8 cellular contexts compared by ENCODE assay signal in the genomic region with DNA sequence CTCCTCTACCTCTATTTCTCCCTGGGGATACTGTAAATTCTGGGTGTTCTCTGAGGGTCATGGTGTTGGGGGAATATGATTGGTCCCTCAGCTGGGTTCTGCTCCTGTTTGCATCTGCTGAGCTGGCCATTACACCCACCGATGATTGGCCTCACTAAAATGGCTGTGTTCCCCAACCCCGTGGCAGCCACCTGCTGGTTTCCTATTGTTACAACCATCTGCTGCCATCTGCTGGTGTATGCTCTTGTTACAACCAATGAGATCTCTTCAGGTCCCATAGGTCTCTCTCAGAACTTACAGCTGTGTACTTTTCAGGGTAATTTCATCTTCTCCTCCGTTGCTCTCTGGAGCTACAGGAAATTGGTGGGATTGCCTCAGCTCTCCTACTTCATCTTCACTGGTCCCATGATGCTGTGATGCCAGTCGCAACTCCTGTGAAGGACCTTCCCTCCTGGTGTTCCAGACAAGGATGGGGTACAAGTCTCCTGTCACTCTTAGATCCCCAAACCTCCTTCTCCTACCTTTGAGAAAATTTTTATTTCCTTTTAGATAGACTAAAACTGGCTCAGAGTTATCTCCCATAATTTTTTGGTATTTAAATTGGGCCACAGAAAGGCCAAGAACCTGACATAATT.
DNase-seq lines count a peak whose midpoint lies in the region; ATAC-seq, FAIRE-seq and TF ChIP-seq lines count a peak whose summit lies in the region.

No MANE protein-coding gene starts in this region.

- BruUV-seq in mammary epithelial cell (replicated peaks; lab: Mats Ljungman, UMichigan), result no TSS peak

- H3K79me2 ChIP-seq in mammary epithelial cell (ENCODE audit: insufficient read depth, low read length) (no peaks in the 10 kb centered on the region), keratinocyte (ENCODE audit: control insufficient read depth, insufficient read depth, low read length) (no peaks in the 10 kb centered on the region)

- in situ Hi-C loops in mammary epithelial cell (cut with MboI; ENCODE audit: low sequenced_read_pairs in 2 of 2), result loop anchor here in 1 of 2 donors (25.0 kb wide), 3 partner anchors 260 to 885 kb away; no protein-coding TSS in a partner anchor

- CTCF ChIA-PET in WTC11 (lab: Charles Lee) (interaction anchor here (0.5 to 2.8 kb wide), 20 partner anchors 10 to 481 kb away, joined by 3 to 34 read pairs (median 4); a partner anchor contains a TSS), mammary epithelial cell (lab: Charles Lee; ENCODE audit: low non-redundant PET) (interaction anchor here (0.6 to 1.2 kb wide), 4 partner anchors 17 to 1291 kb away, joined by 3 to 4 read pairs (median 4); no protein-coding TSS in a partner anchor)

- peak; percentile 81 to 85 for DNase-seq in AML-193 (lab: John Stamatoyannopoulos, UW)
- peak; percentile 43 for DNase-seq in NCI-H2227 treated with DMSO at 0.1 percent for 48 hours (lab: John Stamatoyannopoulos, UW)
- DNase-seq in WTC11 (ENCODE audit: low spot score), result peak; percentile 84
- DNase-seq in mammary epithelial cell, result peak; percentile 66
- peak; percentile 50 for DNase-seq in keratinocyte (ENCODE audit: low read depth, low spot score)
- peak; percentile 51 to 66 for DNase-seq in stimulated activated CD4-positive, alpha-beta T cell treated with anti-CD3 and anti-CD28 coated beads, Interleukin-1b, Interleukin-23, amount 100 ng/mL, for 4 hours (ENCODE audit: low read depth in 2 of 2)

- H3K36me3 ChIP-seq in mammary epithelial cell (ENCODE audit: insufficient read depth, low read length), result no peaks in the 10 kb centered on the region
- no peaks in the 10 kb centered on the region for H3K36me3 ChIP-seq in keratinocyte (ENCODE audit: control insufficient read depth in 2 of 2, extremely low read depth in 1 of 2, insufficient read depth in 2 of 2, low read length in 2 of 2)

- intact Hi-C loops in mammary epithelial cell (cut with micrococcal nuclease), result loop anchor here (1.0 to 5.0 kb wide), 7 partner anchors 17 to 871 kb away; no protein-coding TSS in a partner anchor

- POLR2A ChIA-PET in WTC11 (lab: Charles Lee), result no interaction called here

- FAIRE-seq in keratinocyte (lab: Jason Lieb, UNC), result peak; percentile 94

- no peak overlapping the region for H3K4me3 ChIP-seq in mammary epithelial cell (replicated peaks in 1 of 3; ENCODE audit: insufficient read depth in 1 of 3, low read depth in 2 of 3, low read length in 3 of 3)
- H3K4me3 ChIP-seq in keratinocyte (ENCODE audit: control insufficient read depth in 2 of 3, extremely low read depth in 1 of 3, insufficient read depth in 2 of 3, low read depth in 1 of 3, low read length in 3 of 3), result no peak overlapping the region

- no peaks in the 10 kb centered on the region for H3K9me3 ChIP-seq in mammary epithelial cell (replicated peaks; ENCODE audit: insufficient read depth, low read length)
- no peaks in the 10 kb centered on the region for H3K9me3 ChIP-seq in keratinocyte (ENCODE audit: control insufficient read depth, low read depth, low read length)

- peak; percentile 100 for ATAC-seq in GM19043 (IDR thresholded peaks at IDR 0.05; ENCODE audit: low read depth, unreplicated experiment)
- ATAC-seq in HG03175 (IDR thresholded peaks at IDR 0.05; ENCODE audit: unreplicated experiment), result peak; percentile 100
- peak; percentile 97 for ATAC-seq in WTC11

- H3K27ac Mint-ChIP-seq in WTC11, result no peak overlapping the region

- H3K9ac ChIP-seq in mammary epithelial cell (ENCODE audit: insufficient read depth, low read length), result no peak overlapping the region
- no peak overlapping the region for H3K9ac ChIP-seq in keratinocyte (ENCODE audit: control insufficient read depth, extremely low read depth, insufficient read depth, low read length)

- H3K27ac ChIP-seq in mammary epithelial cell (ENCODE audit: insufficient read depth, low read depth, low read length) (no peak overlapping the region), keratinocyte (ENCODE audit: control insufficient read depth, insufficient read depth, low read length) (no peak overlapping the region)

- H3K4me2 ChIP-seq in mammary epithelial cell (ENCODE audit: insufficient read depth, low read depth, low read length) (no peak overlapping the region), keratinocyte (ENCODE audit: control insufficient read depth, extremely low read depth, insufficient read depth, low read depth, low read length) (peak overlapping the region; percentile 23)

- H3K4me1 Mint-ChIP-seq in WTC11, result peaks cover 11% of the 10 kb centered on the region

- H3K27me3 ChIP-seq in mammary epithelial cell (ENCODE audit: insufficient read depth, low read length) (no peaks in the 10 kb centered on the region), keratinocyte (ENCODE audit: control insufficient read depth, extremely low read depth, insufficient read depth, low read length) (no peaks in the 10 kb centered on the region)

- H2AFZ ChIP-seq in mammary epithelial cell (ENCODE audit: low read depth, low read length), result peak overlapping the region; percentile 80
- peak overlapping the region; percentile 35 for H2AFZ ChIP-seq in keratinocyte (ENCODE audit: control insufficient read depth, low read length)

- WGBS in mammary epithelial cell (ENCODE audit: low coverage, missing lambda C conversion rate), result 25% methylated on average over 4 of the region's 4 CpGs

- H4K20me1 ChIP-seq in mammary epithelial cell (ENCODE audit: insufficient read depth, low read length) (no peaks in the 10 kb centered on the region), keratinocyte (ENCODE audit: control insufficient read depth, extremely low read depth, insufficient read depth, low read length) (no peaks in the 10 kb centered on the region)

- no peaks in the 10 kb centered on the region for H3K9me3 Mint-ChIP-seq in WTC11

- no peaks in the 10 kb centered on the region for H3K36me3 Mint-ChIP-seq in WTC11

- no peaks in the 10 kb centered on the region for H3K27me3 Mint-ChIP-seq in WTC11 (ENCODE audit: low read depth)

- dilution Hi-C loops in mammary epithelial cell (cut with HindIII; ENCODE audit: low sequenced_read_pairs) (no loop called here), keratinocyte (cut with MboI; ENCODE audit: extremely low pct_ligation_motif_present, low sequenced_read_pairs) (no loop called here)

- no peak overlapping the region for H3K4me3 Mint-ChIP-seq in WTC11

- no peaks in the 10 kb centered on the region for H3K9me1 ChIP-seq in keratinocyte (ENCODE audit: control insufficient read depth, extremely low read depth, insufficient read depth, low read length)

- peak; percentile 67 for TF ChIP-seq CTCF in WTC11 (IDR thresholded peaks at IDR 0.05)
- peak; percentile 86 to 92 for TF ChIP-seq CTCF in mammary epithelial cell (conservative IDR thresholded peaks at IDR 0.05 in 1 of 2, IDR thresholded peaks at IDR 0.05 in 1 of 2; ENCODE audit: extremely low read depth in 1 of 2, insufficient read depth in 1 of 2, low read depth in 1 of 2, low read length in 2 of 2)
- peak; percentile 83 to 89 (median 84) for TF ChIP-seq CTCF in keratinocyte (optimal IDR thresholded peaks at IDR 0.05 in 1 of 3, IDR thresholded peaks at IDR 0.05 in 1 of 3, conservative IDR thresholded peaks at IDR 0.05 in 1 of 3; ENCODE audit: extremely low read depth in 1 of 3, insufficient read depth in 2 of 3, low read length in 3 of 3)

- H3K4me1 ChIP-seq in mammary epithelial cell (ENCODE audit: insufficient read depth, low read length) (no peaks in the 10 kb centered on the region), keratinocyte (ENCODE audit: control insufficient read depth, extremely low read depth, insufficient read depth, low read length) (no peaks in the 10 kb centered on the region)

TF ChIP-seq in WTC11, 78 proteins besides CTCF, POLR2A, EP300 and RAD21:
- TF ChIP-seq, protein P1, sequence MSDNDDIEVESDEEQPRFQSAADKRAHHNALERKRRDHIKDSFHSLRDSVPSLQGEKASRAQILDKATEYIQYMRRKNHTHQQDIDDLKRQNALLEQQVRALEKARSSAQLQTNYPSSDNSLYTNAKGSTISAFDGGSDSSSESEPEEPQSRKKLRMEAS (CRISPR knock-in tag; IDR thresholded peaks at IDR 0.05), result peak; percentile 48; the same call in 1 of the 2 replicates
- TF ChIP-seq ZNF121 (CRISPR knock-in tag; IDR thresholded peaks at IDR 0.05) (peak; percentile 76; the same call in 1 of the 2 replicates), ZNF396 (CRISPR knock-in tag; IDR thresholded peaks at IDR 0.05; ENCODE audit: borderline replicate concordance) (no peak), TEAD1 (CRISPR knock-in tag; IDR thresholded peaks at IDR 0.05) (0 out of 2 replicates have a peak, but pooled peaks have one; percentile 21)
